ENCODE assay signal across 8 cellular contexts in the genomic region with DNA sequence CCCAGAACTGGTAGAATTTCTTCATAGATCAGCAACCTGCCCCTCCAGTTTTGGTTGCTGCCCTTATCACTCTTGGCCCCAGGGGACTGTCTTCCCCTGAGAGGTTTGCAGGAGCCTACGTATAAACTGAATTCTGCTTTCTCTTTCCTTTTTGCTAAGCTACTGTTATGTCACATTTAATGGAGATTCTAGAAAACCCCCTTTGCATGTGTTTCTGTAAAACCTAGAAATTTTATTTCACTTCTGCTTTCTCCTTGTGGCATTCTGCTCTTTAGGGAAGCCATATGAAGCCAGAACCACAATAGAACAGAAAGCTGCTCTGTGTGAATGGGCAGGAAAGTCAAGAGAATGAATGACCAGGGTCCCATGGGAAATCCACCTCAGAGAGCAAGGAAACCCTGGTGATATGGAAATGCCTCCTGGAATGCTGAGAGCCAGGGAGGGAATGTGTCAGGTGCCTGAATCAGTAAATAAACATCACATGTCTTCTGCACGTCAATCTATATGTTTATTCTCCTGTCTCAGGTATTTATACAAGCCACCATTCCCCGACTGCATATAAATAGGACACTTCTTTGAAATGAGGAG. TPM values are rescaled to one million over a fixed set of nuclear protein-coding genes. Genes with fewer than 3 reads are reported as not detected.
DNase-seq lines count a peak whose midpoint lies in the region; ATAC-seq and TF ChIP-seq lines count a peak whose summit lies in the region.

No MANE protein-coding gene starts in this region.

- in situ Hi-C loops in Panc1 (cut with HindIII; ENCODE audit: low pct_unique_long_range_greater_than_20kb, low sequenced_read_pairs) = no loop called here

- no TSS peak for BruUV-seq in Panc1 (replicated peaks; lab: Mats Ljungman, UMichigan)

- no peaks in the 10 kb centered on the region for H3K36me3 ChIP-seq in Panc1 (ENCODE audit: control insufficient read depth, insufficient read depth, low read length)

- ATAC-seq in GM19035 (IDR thresholded peaks at IDR 0.05; ENCODE audit: unreplicated experiment) (peak; percentile 99), HG03064 (IDR thresholded peaks at IDR 0.05; ENCODE audit: low read depth, unreplicated experiment) (peak; percentile 98), Panc1 (peak; percentile 30)

- no peak overlapping the region for H3K4me3 ChIP-seq in Panc1 (ENCODE audit: low read depth in 2 of 2, low read length in 2 of 2)

- POLR2A ChIA-PET in Panc1 (lab: Charles Lee) = no interaction called here

- TF ChIP-seq CTCF in Panc1 (IDR thresholded peaks at IDR 0.05) = no peak

- no peaks in the 10 kb centered on the region for H3K4me1 ChIP-seq in Panc1 (ENCODE audit: control insufficient read depth, insufficient read depth, low read length)

- intact Hi-C loops in Panc1 (cut with micrococcal nuclease; ENCODE audit: unreplicated experiment) = no loop called here

- peak; percentile 80 for DNase-seq in CD1c-positive myeloid dendritic cell (ENCODE audit: extremely low spot score)
- no peak for DNase-seq in Panc1 (ENCODE audit: low read depth, low spot score)
- peak; percentile 59 for DNase-seq in pons (ENCODE audit: low spot score)
- no peak for DNase-seq in amygdala (lab: John Stamatoyannopoulos, UW)
- DNase-seq in stimulated activated CD4-positive, alpha-beta T cell treated with anti-CD3 and anti-CD28 coated beads, Interleukin-1b, Interleukin-23, amount 100 ng/mL, for 48 hours = no peak
- DNase-seq in ureter (ENCODE audit: low spot score) = no peak

- no peaks in the 10 kb centered on the region for H3K9me3 ChIP-seq in Panc1 (ENCODE audit: control insufficient read depth, insufficient read depth, low read depth, low read length)

- CTCF ChIA-PET in Panc1 (lab: Charles Lee) = no interaction called here

- no peaks in the 10 kb centered on the region for H3K27me3 ChIP-seq in Panc1 (ENCODE audit: control insufficient read depth, insufficient read depth, low read length)

- H3K27ac ChIP-seq in Panc1 (ENCODE audit: low read length) = no peak overlapping the region

RNA-seq across cellular contexts. Expression of gene IFNA2, which starts 3.4 kb away (rescaled TPM):
- not detected for total RNA-seq in Panc1 (2021; ENCODE audit: unreplicated experiment)
- polyA plus RNA-seq in Panc1 (2012; ENCODE audit: insufficient read length) = not detected
- not detected for total RNA-seq in ureter

RNA-seq across cellular contexts. Expression of gene IFNA13, which starts 14.0 kb away (rescaled TPM):
- total RNA-seq in Panc1 (2021; ENCODE audit: unreplicated experiment) = not detected
- polyA plus RNA-seq in Panc1 (2012; ENCODE audit: insufficient read length) = not detected
- not detected for total RNA-seq in ureter

RNA-seq across cellular contexts. Expression of gene IFNA8, which starts 27.1 kb away (rescaled TPM):
- not detected for total RNA-seq in Panc1 (2021; ENCODE audit: unreplicated experiment)
- not detected for polyA plus RNA-seq in Panc1 (2012; ENCODE audit: insufficient read length)
- total RNA-seq in ureter = not detected

RNA-seq across cellular contexts. Expression of gene IFNA6, which starts 31.2 kb away (rescaled TPM):
- total RNA-seq in Panc1 (2021; ENCODE audit: unreplicated experiment) (not detected), ureter (not detected)
- not detected for polyA plus RNA-seq in Panc1 (2012; ENCODE audit: insufficient read length)

RNA-seq across cellular contexts. Expression of gene KLHL9, which starts 46.6 kb away (rescaled TPM):
- 7.4 TPM for total RNA-seq in Panc1 (2021; ENCODE audit: unreplicated experiment)
- polyA plus RNA-seq in Panc1 (2012; ENCODE audit: insufficient read length) = 3.6 TPM
- 27.8 TPM for total RNA-seq in ureter

Comparison
In these comparisons a context has a peak if more than half of its experiments do, and no peak if none do; other contexts are left out.
1. DNase-seq: peak in CD1c-positive myeloid dendritic cell (single experiment) and pons (single experiment); none in Panc1 (single experiment), amygdala (0 of 56), stimulated activated CD4-positive, alpha-beta T cell treated with anti-CD3 and anti-CD28 coated beads, Interleukin-1b, Interleukin-23, amount 100 ng/mL, for 48 hours (single experiment) and ureter (single experiment).
2. ATAC-seq: peak in every context shown above with its lines; median percentile 99 in GM19035; 98 in HG03064; 30 in Panc1.